ENCODE assay signal across 1 cellular context in genomic region chr3:16386536-16386935, GRCh38.
TF ChIP-seq lines count a peak whose summit lies in the region.

No MANE protein-coding gene starts in this region.

TF ChIP-seq in H1, 55 proteins besides CTCF, POLR2A, EP300 and RAD21 (continued from another document):
- TF ChIP-seq RXRA (IDR thresholded peaks at IDR 0.05; ENCODE audit: insufficient read depth, low read depth, low read length) (no peak), SAP30 (IDR thresholded peaks at IDR 0.05; ENCODE audit: insufficient read depth, insufficient replicate concordance, low read length) (no peak), BACH1 (IDR thresholded peaks at IDR 0.05; ENCODE audit: low read length) (no peak), ASH2L (IDR thresholded peaks at IDR 0.05; ENCODE audit: low read length) (no peak), CBX5 (IDR thresholded peaks at IDR 0.05; ENCODE audit: low read depth, low read length) (no peak), PHF8 (conservative IDR thresholded peaks at IDR 0.05; ENCODE audit: low read depth, low read length) (no peak), HDAC6 (IDR thresholded peaks at IDR 0.05; ENCODE audit: low read depth, low read length) (no peak), KDM1A (IDR thresholded peaks at IDR 0.05; ENCODE audit: borderline replicate concordance, low read length) (no peak), USF2 (IDR thresholded peaks at IDR 0.05; ENCODE audit: low read length) (no peak), CHD7 (IDR thresholded peaks at IDR 0.05; ENCODE audit: insufficient replicate concordance, low read length) (no peak), MAX (IDR thresholded peaks at IDR 0.05) (no peak)
